ENCODE assay signal across 9 cellular contexts in genomic region chr7:131370523-131370968, GRCh38. TPM values are rescaled to one million over a fixed set of nuclear protein-coding genes. Genes with fewer than 3 reads are reported as not detected.
DNase-seq lines count a peak whose midpoint lies in the region; ATAC-seq, FAIRE-seq and TF ChIP-seq lines count a peak whose summit lies in the region.
"Had no signal": no experiment of that assay in that cellular context is flagged by ENCODE, and none has a peak within 500 bp of the region (broad histone marks: within the 10 kb centered on the region; RNA-seq: fewer than 3 reads in every experiment).

No MANE protein-coding gene starts in this region.

- H3K36me3 ChIP-seq in BLaER1: peaks cover 4% of the 10 kb centered on the region; the same call in 1 of the 2 replicates
- H3K36me3 ChIP-seq in HUES64 (ENCODE audit: insufficient read depth, low read length): no peaks in the 10 kb centered on the region
- H3K36me3 ChIP-seq in K562 (ENCODE audit: control insufficient read depth, insufficient read depth, low read length): peaks cover 5% of the 10 kb centered on the region; the same call in 1 of the 3 replicates
- no peaks in the 10 kb centered on the region for H3K36me3 ChIP-seq in esophagus muscularis mucosa
- H3K36me3 ChIP-seq in colonic mucosa: no peaks in the 10 kb centered on the region
- H3K36me3 ChIP-seq: heart right ventricle had no signal

- H3K27me3 ChIP-seq in BLaER1 (no peaks in the 10 kb centered on the region), HUES64 (ENCODE audit: insufficient read depth, low read length) (no peaks in the 10 kb centered on the region), K562 (ENCODE audit: control insufficient read depth in 2 of 2, insufficient read depth in 2 of 2, low read length in 2 of 2) (no peaks in the 10 kb centered on the region), esophagus muscularis mucosa (no peaks in the 10 kb centered on the region), colonic mucosa (no peaks in the 10 kb centered on the region)
- H3K27me3 ChIP-seq: heart right ventricle had no signal

- WGBS in HUES64: 88% methylated on average over 1 of the region's 1 CpG
- 76% methylated on average over 1 of the region's 1 CpG for WGBS in K562 (ENCODE audit: insufficient coverage, low coverage, missing lambda C conversion rate)
- WGBS in esophagus muscularis mucosa: 73% methylated on average over 1 of the region's 1 CpG

- H3K4me1 ChIP-seq in BLaER1 (peaks cover 26% of the 10 kb centered on the region), HUES64 (ENCODE audit: insufficient read depth, low read length) (peaks cover 46% of the 10 kb centered on the region), K562 (replicated peaks in 1 of 2; ENCODE audit: control insufficient read depth in 2 of 2, insufficient read depth in 2 of 2, low read length in 2 of 2) (peaks cover 0 to 5% of the 10 kb centered on the region in 2 experiments; a peak in 2 of 5 replicates), esophagus muscularis mucosa (peaks cover 16 to 73% (median 48%) of the 10 kb centered on the region in 4 donors), colonic mucosa (no peaks in the 10 kb centered on the region)

- TF ChIP-seq RAD21 in K562 (CRISPR knock-in tag; conservative IDR thresholded peaks at IDR 0.05 in 1 of 2, IDR thresholded peaks at IDR 0.05 in 1 of 2): no peak

- TF ChIP-seq POLR2A in K562 (conservative IDR thresholded peaks at IDR 0.05) (no peak), esophagus muscularis mucosa (IDR thresholded peaks at IDR 0.05; ENCODE audit: low read depth) (no peak)

- TF ChIP-seq EP300 in K562 (IDR thresholded peaks at IDR 0.05; ENCODE audit: low read length) (no peak), esophagus muscularis mucosa (IDR thresholded peaks at IDR 0.05) (no peak)

- intact Hi-C loops in K562 (cut with micrococcal nuclease): no loop called here
- intact Hi-C loops in esophagus muscularis mucosa (cut with DNase I): no loop called here
- intact Hi-C loops in colonic mucosa (cut with DNase I): no loop called here

- no peak overlapping the region for H3K27ac ChIP-seq in BLaER1
- H3K27ac ChIP-seq in HUES64 (ENCODE audit: low read depth, low read length): peak overlapping the region; percentile 4; the same call in 1 of the 2 replicates
- peak overlapping the region; percentile 7; the same call in 1 of the 3 replicates for H3K27ac ChIP-seq in K562 (ENCODE audit: extremely low read depth, low read depth, low read length)
- no peak overlapping the region for H3K27ac ChIP-seq in esophagus muscularis mucosa (replicated peaks in 1 of 4)
- no peak overlapping the region for H3K27ac ChIP-seq in colonic mucosa
- H3K27ac ChIP-seq: heart right ventricle had no signal

- H3K9me3 ChIP-seq in BLaER1 (no peaks in the 10 kb centered on the region), HUES64 (ENCODE audit: insufficient read depth, low read depth, low read length) (no peaks in the 10 kb centered on the region), K562 (replicated peaks; ENCODE audit: control insufficient read depth, insufficient read depth, low read depth, low read length) (no peaks in the 10 kb centered on the region), esophagus muscularis mucosa (no peaks in the 10 kb centered on the region), colonic mucosa (no peaks in the 10 kb centered on the region)
- H3K9me3 ChIP-seq: heart right ventricle had no signal

- CTCF ChIA-PET in K562 (lab: Yijun Ruan, JAX; ENCODE audit: low intra/inter-chr PET ratio): no interaction called here

- H3K4me3 ChIP-seq in BLaER1: no peak overlapping the region
- no peak overlapping the region for H3K4me3 ChIP-seq in HUES64 (ENCODE audit: low read length)
- no peak overlapping the region for H3K4me3 ChIP-seq in K562
- no peak overlapping the region for H3K4me3 ChIP-seq in esophagus muscularis mucosa
- H3K4me3 ChIP-seq in colonic mucosa: no peak overlapping the region
- H3K4me3 ChIP-seq: heart right ventricle had no signal

- DNase-seq in K562 (ENCODE audit: extremely low read depth in 1 of 4, low spot score in 3 of 4) (peak in 1 of 4 experiments; percentile 25), renal cortical epithelial cell (ENCODE audit: low read depth) (peak; percentile 80), esophagus muscularis mucosa (ENCODE audit: extremely low spot score) (no peak), NCI-H1694 treated with DMSO at 0.1 percent for 48 hours (lab: John Stamatoyannopoulos, UW) (no peak), colonic mucosa (no peak)
- DNase-seq: heart right ventricle had no signal

- no peak overlapping the region for H2AFZ ChIP-seq in K562 (ENCODE audit: low read depth, low read length)

- H4K20me1 ChIP-seq in BLaER1 (peaks cover 100% of the 10 kb centered on the region), K562 (replicated peaks; ENCODE audit: control insufficient read depth, insufficient read depth, low read length) (no peaks in the 10 kb centered on the region)

- BruUV-seq in K562 (replicated peaks; lab: Mats Ljungman, UMichigan): no TSS peak

- H3K79me2 ChIP-seq in K562 (ENCODE audit: control insufficient read depth, insufficient read depth, low read length): peaks cover 100% of the 10 kb centered on the region

- in situ Hi-C loops in K562 (cut with MboI): no loop called here

- H3K9ac ChIP-seq in BLaER1 (no peak overlapping the region), HUES64 (ENCODE audit: low read depth, low read length) (no peak overlapping the region), K562 (ENCODE audit: insufficient read depth in 1 of 2, low read depth in 2 of 2, low read length in 2 of 2) (no peak overlapping the region), colonic mucosa (ENCODE audit: low read depth in 2 of 2, low read length in 2 of 2) (no peak overlapping the region)

- H3K4me2 ChIP-seq in BLaER1: peak overlapping the region; percentile 16
- H3K4me2 ChIP-seq in K562 (ENCODE audit: insufficient read depth, low read length): no peak overlapping the region

- ATAC-seq in GM21367 (IDR thresholded peaks at IDR 0.05; ENCODE audit: unreplicated experiment) (peak; percentile 77), K562 (peak; percentile 71)

- no peaks in the 10 kb centered on the region for H3K9me1 ChIP-seq in K562 (ENCODE audit: control insufficient read depth, insufficient read depth, low read length)

- FAIRE-seq in K562 (lab: Jason Lieb, UNC): no peak

- TF ChIP-seq CTCF in K562 (IDR thresholded peaks at IDR 0.05 in 2 of 3, conservative IDR thresholded peaks at IDR 0.05 in 1 of 3; ENCODE audit: insufficient read depth in 2 of 3, low read depth in 1 of 3, low read length in 3 of 3) (no peak), esophagus muscularis mucosa (IDR thresholded peaks at IDR 0.05) (no peak), colonic mucosa (IDR thresholded peaks at IDR 0.05) (no peak)

- POLR2A ChIA-PET in K562 (lab: Yijun Ruan, JAX): interaction anchor here (0.8 to 1.8 kb wide), 6 partner anchors 8 to 41 kb away, joined by 4 to 6 read pairs (median 5); no protein-coding TSS in a partner anchor

TF ChIP-seq in K562, 482 proteins besides CTCF, POLR2A, EP300 and RAD21 (continues in another document):
- TF ChIP-seq SMARCE1 (IDR thresholded peaks at IDR 0.05): no peak

RNA-seq across cellular contexts. Expression of gene MKLN1, which starts 42.9 kb away (rescaled TPM):
- polyA plus RNA-seq in HUES64 (2013, experiment 1 of 2): 27.7 TPM
- polyA plus RNA-seq in HUES64 (2013, experiment 2 of 2): 25.4 TPM
- 80.7 and 221 TPM in 2 replicates for total RNA-seq in K562 (2011; cell fraction: chromatin; rRNA removed; ENCODE audit: low replicate concordance)
- 23.3 and 38.8 TPM in 2 replicates for total RNA-seq in K562 (2011; cell fraction: nucleolus; rRNA removed)
- 104 and 220 TPM in 2 replicates for total RNA-seq in K562 (2011; cell fraction: nucleoplasm; rRNA removed)
- total RNA-seq in K562 (2014; rRNA removed) (19.4 and 19.8 TPM in 2 replicates), K562 (2014; rRNA removed; fragmentation: Illumina TruSeq; extraction: Trizol) (61.2 and 71.7 TPM in 2 replicates), K562 (2015; rRNA removed; fragmentation: Illumina TruSeq; extraction: Trizol) (50.6 and 56.0 TPM in 2 replicates), K562 (2021) (50.5 and 56.5 TPM in 2 replicates), renal cortical epithelial cell (29.2 and 76.9 TPM in 2 replicates), esophagus muscularis mucosa (10 to 100 TPM; 37.9 to 55.2 (median 41.3) TPM), colonic mucosa (10 to 100 TPM; 35.1 to 48.7 TPM)
- polyA plus RNA-seq in K562 (2011; rRNA removed) (80.4 and 84.7 TPM in 2 replicates), K562 (2014; fragmentation: Illumina TruSeq; extraction: Trizol) (32.0 and 38.9 TPM in 2 replicates), K562 (2014; fragmentation: Nextera tagmentation; extraction: Ambion mirVana) (10 to 100 TPM; 27.0 to 68.8 TPM), K562 (2014; rRNA removed) (18.6 and 19.1 TPM in 2 replicates)
- polyA plus RNA-seq in K562 (2011; cell fraction: cytosol; rRNA removed): 21.2 and 44.7 TPM in 2 replicates
- 65.4 and 98.1 TPM in 2 replicates for polyA plus RNA-seq in K562 (2011; cell fraction: nucleus; rRNA removed)
- polyA plus RNA-seq in K562 (2012): 25.1 and 29.8 TPM in 2 replicates
- 282 and 370 TPM in 2 replicates for polyA minus RNA-seq in K562 (2011; rRNA and poly(A)+ RNA removed)
- 55.7 and 56.6 TPM in 2 replicates for polyA minus RNA-seq in K562 (2011; cell fraction: cytosol; rRNA and poly(A)+ RNA removed)
- polyA minus RNA-seq in K562 (2011; cell fraction: nucleus; rRNA and poly(A)+ RNA removed): 62.1 and 148 TPM in 2 replicates

Comparison
In these comparisons a context has a peak if more than half of its experiments do, and no peak if none do; other contexts are left out.
1. H3K27ac ChIP-seq: peak in HUES64 (single experiment) and K562 (single experiment); none in BLaER1 (single experiment), esophagus muscularis mucosa (0 of 4) and colonic mucosa (single experiment).